Comparison of ENCODE assay signal across 1 cellular context in genomic region chr2:85667561-85668008, GRCh38.
TF ChIP-seq lines count a peak whose summit lies in the region.

No MANE protein-coding gene starts in this region.

TF ChIP-seq in IMR-90, 13 proteins besides CTCF, POLR2A, EP300 and RAD21 (continued from another document):
- no peak for TF ChIP-seq MAZ (IDR thresholded peaks at IDR 0.05; ENCODE audit: borderline replicate concordance, low read depth, low read length)
- no peak for TF ChIP-seq USF2 (IDR thresholded peaks at IDR 0.05; ENCODE audit: low read depth, low read length)
- no peak for TF ChIP-seq CHD1 (IDR thresholded peaks at IDR 0.05; ENCODE audit: low read depth, low read length)
- TF ChIP-seq FOS (IDR thresholded peaks at IDR 0.05; ENCODE audit: low read depth, low read length), result no peak
